ENCODE assay signal across 13 cellular contexts in the genomic region with DNA sequence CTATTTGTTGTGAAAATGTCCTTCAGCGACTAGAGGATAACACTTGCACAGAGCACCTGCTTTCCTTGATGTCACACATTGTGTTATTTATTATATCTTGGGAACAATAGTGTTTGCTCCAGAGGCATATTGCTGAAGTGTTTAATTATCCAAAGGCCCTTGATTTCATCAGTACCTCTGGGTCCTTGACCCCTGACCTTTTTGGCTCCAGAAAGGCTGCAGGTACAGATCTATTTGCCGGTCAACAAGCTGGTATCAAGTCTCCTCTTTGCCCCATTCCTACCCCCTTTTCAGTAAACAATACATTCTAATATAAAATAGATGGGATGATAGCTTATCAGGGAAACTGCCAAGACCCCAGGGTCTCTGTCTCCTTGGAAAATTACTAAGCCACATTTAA.
"Had no signal": no experiment of that assay in that cellular context is flagged by ENCODE, and none has a peak within 500 bp of the region (broad histone marks: within the 10 kb centered on the region; RNA-seq: fewer than 3 reads in every experiment).

No MANE protein-coding gene starts in this region.

- DNase-seq: activated B cell treated with CpG ODN at 0.5 μM for 24 hours; activated CD4-positive, alpha-beta T cell treated with anti-CD3 and anti-CD28 coated beads, Interleukin-2, amount 10 ng/mL, durations not matched to agents 7 days and 5 days; activated naive CD4-positive, alpha-beta T cell treated with anti-CD3 and anti-CD28 coated beads, Interleukin-2, amount 50 U/mL, for 16 hours; adrenal gland; caudate nucleus; colonic mucosa; esophagus squamous epithelium; foreskin fibroblast; glutamatergic neuron; immature natural killer cell; naive B cell; posterior cingulate gyrus; small intestine had no signal
